14 cellular contexts compared by ENCODE assay signal in genomic region chr14:90554341-90554740, GRCh38.
DNase-seq lines count a peak whose midpoint lies in the region; ATAC-seq and TF ChIP-seq lines count a peak whose summit lies in the region.
"Had no signal": no experiment of that assay in that cellular context is flagged by ENCODE, and none has a peak within 500 bp of the region (broad histone marks: within the 10 kb centered on the region; RNA-seq: fewer than 3 reads in every experiment).

No MANE protein-coding gene starts in this region.

- no peaks in the 10 kb centered on the region for H3F3A ChIP-seq in PC-3 (ENCODE audit: low read length, unreplicated experiment)

- H3K4me3 Mint-ChIP-seq in effector memory CD8-positive, alpha-beta T cell, result peak overlapping the region in 1 of 2 donors; percentile 31

- H2AFZ ChIP-seq in mammary epithelial cell (ENCODE audit: low read depth, low read length), result no peak overlapping the region
- no peak overlapping the region for H2AFZ ChIP-seq in PC-3 (ENCODE audit: low read length)

- dilution Hi-C loops in mammary epithelial cell (cut with HindIII; ENCODE audit: low sequenced_read_pairs), result no loop called here

- H3K79me2 ChIP-seq in mammary epithelial cell (ENCODE audit: insufficient read depth, low read length) (no peaks in the 10 kb centered on the region), PC-3 (ENCODE audit: low read length) (no peaks in the 10 kb centered on the region)

- no peak for TF ChIP-seq EP300 in transverse colon (IDR thresholded peaks at IDR 0.05; ENCODE audit: low read depth)

- H3K9ac ChIP-seq in mammary epithelial cell (ENCODE audit: insufficient read depth, low read length), result no peak overlapping the region
- no peak overlapping the region for H3K9ac ChIP-seq in PC-3 (ENCODE audit: low read length)

- DNase-seq in T47D (ENCODE audit: low read depth in 1 of 2, low spot score in 1 of 2), result peak; percentile 96 to 98
- no peak for DNase-seq in mammary epithelial cell
- DNase-seq in effector memory CD8-positive, alpha-beta T cell, result no peak
- DNase-seq in medulla oblongata (ENCODE audit: extremely low spot score), result peak; percentile 85
- no peak for DNase-seq in transverse colon
- DNase-seq in AML-193 (lab: John Stamatoyannopoulos, UW), result no peak
- no peak for DNase-seq in stimulated activated CD4-positive, alpha-beta T cell treated with anti-CD3 and anti-CD28 coated beads, Interleukin-4, amount 100 ng/mL, for 24 hours
- DNase-seq in PC-3, result no peak
- DNase-seq: activated CD4-positive, alpha-beta T cell treated with anti-CD3 and anti-CD28 coated beads, Interleukin-2, amount 50 U/mL, for 4 hours; activated effector memory CD4-positive, alpha-beta T cell treated with Interleukin-2 at 50 U/mL for 16 hours; left colon; MV-4-11; ovary had no signal

- intact Hi-C loops in mammary epithelial cell (cut with micrococcal nuclease), result no loop called here
- intact Hi-C loops in transverse colon (cut with DNase I; ENCODE audit: low total_unique reads), result loop anchor here (10.0 kb wide), 1 partner anchor 120 kb away; no protein-coding TSS in a partner anchor
- intact Hi-C loops in PC-3 (cut with micrococcal nuclease), result no loop called here

- WGBS in mammary epithelial cell (ENCODE audit: low coverage, missing lambda C conversion rate), result 24% methylated on average over 13 of the region's 13 CpGs
- 84% methylated on average over 13 of the region's 13 CpGs; no CpG with 5 or more reads in 1 of the 2 donors for WGBS in transverse colon (ENCODE audit: low coverage in 1 of 2), 2 donors

- peaks cover 0 to 5% of the 10 kb centered on the region in 2 donors for H3K4me1 Mint-ChIP-seq in effector memory CD8-positive, alpha-beta T cell (ENCODE audit: low read depth in 2 of 2)

- TF ChIP-seq CTCF in mammary epithelial cell (conservative IDR thresholded peaks at IDR 0.05 in 1 of 2, IDR thresholded peaks at IDR 0.05 in 1 of 2; ENCODE audit: extremely low read depth in 1 of 2, insufficient read depth in 1 of 2, low read depth in 1 of 2, low read length in 2 of 2), result no peak
- TF ChIP-seq CTCF in transverse colon (IDR thresholded peaks at IDR 0.05), result no peak
- no peak for TF ChIP-seq CTCF in PC-3 (conservative IDR thresholded peaks at IDR 0.05; ENCODE audit: low read depth, low read length)

- BruUV-seq in mammary epithelial cell (replicated peaks; lab: Mats Ljungman, UMichigan), result no TSS peak
- no TSS peak for BruUV-seq in PC-3 (replicated peaks; lab: Mats Ljungman, UMichigan)

- peak overlapping the region in 1 of 2 donors; percentile 71 for H3K27ac Mint-ChIP-seq in effector memory CD8-positive, alpha-beta T cell

- ATAC-seq in effector memory CD8-positive, alpha-beta T cell (replicated peaks), result peak; percentile 63
- no peak for ATAC-seq in PC-3
- ATAC-seq: left colon had no signal

- no peak overlapping the region for H3K27ac ChIP-seq in mammary epithelial cell (ENCODE audit: insufficient read depth, low read depth, low read length)
- H3K27ac ChIP-seq in transverse colon, result peak overlapping the region in 3 of 4 donors; percentile 56 to 81 (median 75)
- no peak overlapping the region for H3K27ac ChIP-seq in PC-3 (ENCODE audit: low read length)
- H3K27ac ChIP-seq: A549, ovary had no signal

- CTCF ChIA-PET in mammary epithelial cell (lab: Charles Lee; ENCODE audit: low non-redundant PET), result no interaction called here
- CTCF ChIA-PET in PC-3 (lab: Charles Lee), result no interaction called here

- POLR2A ChIA-PET in PC-3 (lab: Charles Lee; ENCODE audit: unreplicated experiment), result no interaction called here

- H3K4me2 ChIP-seq in mammary epithelial cell (ENCODE audit: insufficient read depth, low read depth, low read length) (no peak overlapping the region), PC-3 (ENCODE audit: low read length) (no peak overlapping the region)
- H3K4me2 ChIP-seq: A549 had no signal

- in situ Hi-C loops in T47D (cut with HindIII; ENCODE audit: low pct_unique_long_range_greater_than_20kb, low sequenced_read_pairs) (no loop called here), mammary epithelial cell (cut with MboI; ENCODE audit: low sequenced_read_pairs in 2 of 2) (no loop called here), transverse colon (cut with MboI; ENCODE audit: low pct_ligation_motif_present in 1 of 4, low pct_unique_long_range_greater_than_20kb in 1 of 4, low sequenced_read_pairs in 3 of 4) (no loop called here)

- H3K27me3 ChIP-seq in mammary epithelial cell (ENCODE audit: insufficient read depth, low read length) (no peaks in the 10 kb centered on the region), transverse colon (no peaks in the 10 kb centered on the region), PC-3 (ENCODE audit: low read length) (no peaks in the 10 kb centered on the region)
- H3K27me3 ChIP-seq: ovary had no signal

- H3K4me3 ChIP-seq in mammary epithelial cell (replicated peaks in 1 of 3; ENCODE audit: insufficient read depth in 1 of 3, low read depth in 2 of 3, low read length in 3 of 3) (no peak overlapping the region), transverse colon (no peak overlapping the region), PC-3 (ENCODE audit: low read length) (no peak overlapping the region)
- H3K4me3 ChIP-seq: A549, ovary had no signal

- H3K9me2 ChIP-seq in PC-3 (replicated peaks; ENCODE audit: low read length), result no peaks in the 10 kb centered on the region

- no peaks in the 10 kb centered on the region for H3K9me3 Mint-ChIP-seq in effector memory CD8-positive, alpha-beta T cell

- H3K9me3 ChIP-seq in mammary epithelial cell (replicated peaks; ENCODE audit: insufficient read depth, low read length) (no peaks in the 10 kb centered on the region), transverse colon (no peaks in the 10 kb centered on the region), PC-3 (ENCODE audit: low read length) (no peaks in the 10 kb centered on the region)
- H3K9me3 ChIP-seq: A549, ovary had no signal

- H4K20me1 ChIP-seq in mammary epithelial cell (ENCODE audit: insufficient read depth, low read length), result no peaks in the 10 kb centered on the region
- H4K20me1 ChIP-seq in PC-3 (ENCODE audit: low read length), result no peaks in the 10 kb centered on the region

- H3K36me3 Mint-ChIP-seq in effector memory CD8-positive, alpha-beta T cell (ENCODE audit: insufficient read depth), result no peaks in the 10 kb centered on the region

- H3K4me1 ChIP-seq in mammary epithelial cell (ENCODE audit: insufficient read depth, low read length) (peaks cover 12% of the 10 kb centered on the region), transverse colon (peaks cover 0 to 14% (median 12%) of the 10 kb centered on the region in 4 donors), PC-3 (ENCODE audit: insufficient read depth, low read length) (no peaks in the 10 kb centered on the region)
- H3K4me1 ChIP-seq: A549 had no signal

- no peaks in the 10 kb centered on the region for H3K36me3 ChIP-seq in mammary epithelial cell (ENCODE audit: insufficient read depth, low read length)
- no peaks in the 10 kb centered on the region for H3K36me3 ChIP-seq in transverse colon
- no peaks in the 10 kb centered on the region for H3K36me3 ChIP-seq in PC-3 (ENCODE audit: low read depth, low read length)
- H3K36me3 ChIP-seq: ovary had no signal

- peaks cover 0 to 16% of the 10 kb centered on the region in 2 donors for H3K27me3 Mint-ChIP-seq in effector memory CD8-positive, alpha-beta T cell

- no peak for TF ChIP-seq POLR2A in transverse colon (IDR thresholded peaks at IDR 0.05)

Comparison
In these comparisons a context has a peak if more than half of its experiments do, and no peak if none do; other contexts are left out.
1. DNase-seq: peak in T47D (2 of 2) and medulla oblongata (single experiment); none in mammary epithelial cell (single experiment), effector memory CD8-positive, alpha-beta T cell (0 of 3), transverse colon (single experiment), AML-193 (0 of 2), stimulated activated CD4-positive, alpha-beta T cell treated with anti-CD3 and anti-CD28 coated beads, Interleukin-4, amount 100 ng/mL, for 24 hours (single experiment) and PC-3 (single experiment).
2. H3K27ac ChIP-seq: peak in transverse colon (3 of 4); none in mammary epithelial cell (single experiment) and PC-3 (single experiment).